1 cellular context compared by ENCODE assay signal in genomic region chr6:149888113-149888512, GRCh38.
TF ChIP-seq lines count a peak whose summit lies in the region.

No MANE protein-coding gene starts in this region.

TF ChIP-seq in HepG2, 621 proteins besides CTCF, POLR2A, EP300 and RAD21:
- TF ChIP-seq XRCC5 (optimal IDR thresholded peaks at IDR 0.05; ENCODE audit: low read length) (no peak), CEBPB (IDR thresholded peaks at IDR 0.05; ENCODE audit: borderline replicate concordance, low read depth, low read length) (peak; percentile 61; the same call in 1 of the 2 replicates), MTF1 (CRISPR knock-in tag; IDR thresholded peaks at IDR 0.05) (no peak), GFI1 (CRISPR knock-in tag; IDR thresholded peaks at IDR 0.05; ENCODE audit: borderline replicate concordance) (0 out of 2 replicates have a peak, but pooled peaks have one; percentile 33), PBX3 (CRISPR knock-in tag; IDR thresholded peaks at IDR 0.05; ENCODE audit: borderline replicate concordance) (no peak), CEBPG (CRISPR knock-in tag; IDR thresholded peaks at IDR 0.05) (peak; percentile 71), TEAD2 (CRISPR knock-in tag; IDR thresholded peaks at IDR 0.05) (no peak), ZNF792 (CRISPR knock-in tag; IDR thresholded peaks at IDR 0.05) (no peak)
- TF ChIP-seq, protein P1, sequence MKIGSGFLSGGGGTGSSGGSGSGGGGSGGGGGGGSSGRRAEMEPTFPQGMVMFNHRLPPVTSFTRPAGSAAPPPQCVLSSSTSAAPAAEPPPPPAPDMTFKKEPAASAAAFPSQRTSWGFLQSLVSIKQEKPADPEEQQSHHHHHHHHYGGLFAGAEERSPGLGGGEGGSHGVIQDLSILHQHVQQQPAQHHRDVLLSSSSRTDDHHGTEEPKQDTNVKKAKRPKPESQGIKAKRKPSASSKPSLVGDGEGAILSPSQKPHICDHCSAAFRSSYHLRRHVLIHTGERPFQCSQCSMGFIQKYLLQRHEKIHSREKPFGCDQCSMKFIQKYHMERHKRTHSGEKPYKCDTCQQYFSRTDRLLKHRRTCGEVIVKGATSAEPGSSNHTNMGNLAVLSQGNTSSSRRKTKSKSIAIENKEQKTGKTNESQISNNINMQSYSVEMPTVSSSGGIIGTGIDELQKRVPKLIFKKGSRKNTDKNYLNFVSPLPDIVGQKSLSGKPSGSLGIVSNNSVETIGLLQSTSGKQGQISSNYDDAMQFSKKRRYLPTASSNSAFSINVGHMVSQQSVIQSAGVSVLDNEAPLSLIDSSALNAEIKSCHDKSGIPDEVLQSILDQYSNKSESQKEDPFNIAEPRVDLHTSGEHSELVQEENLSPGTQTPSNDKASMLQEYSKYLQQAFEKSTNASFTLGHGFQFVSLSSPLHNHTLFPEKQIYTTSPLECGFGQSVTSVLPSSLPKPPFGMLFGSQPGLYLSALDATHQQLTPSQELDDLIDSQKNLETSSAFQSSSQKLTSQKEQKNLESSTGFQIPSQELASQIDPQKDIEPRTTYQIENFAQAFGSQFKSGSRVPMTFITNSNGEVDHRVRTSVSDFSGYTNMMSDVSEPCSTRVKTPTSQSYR (CRISPR knock-in tag; IDR thresholded peaks at IDR 0.05; ENCODE audit: borderline replicate concordance) = no peak
